In the genomic region with DNA sequence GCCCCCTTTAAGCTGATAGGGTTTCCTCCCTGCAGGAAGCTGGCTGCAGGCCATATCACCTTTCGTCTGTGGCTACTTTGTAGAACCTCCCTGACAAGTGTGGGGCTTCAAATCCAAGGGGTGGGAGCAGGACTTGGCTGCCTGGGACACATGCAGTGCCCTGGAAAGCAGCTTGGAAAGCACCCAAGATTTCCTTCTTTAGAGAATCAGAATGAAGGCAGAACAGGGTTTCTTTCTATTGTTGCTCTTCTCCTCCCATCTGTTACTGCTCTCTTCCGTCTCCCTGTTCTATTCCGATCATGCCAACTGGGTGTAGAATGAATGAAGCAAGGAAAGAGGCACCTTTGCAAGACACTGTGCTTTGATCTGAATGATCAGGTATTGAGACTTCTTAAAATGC, we compare ENCODE assay signal across 17 cellular contexts.
"Had no signal": no experiment of that assay in that cellular context is flagged by ENCODE, and none has a peak within 500 bp of the region (broad histone marks: within the 10 kb centered on the region; RNA-seq: fewer than 3 reads in every experiment).

No MANE protein-coding gene starts in this region.

- DNase-seq: effector memory CD8-positive, alpha-beta T cell; esophagus squamous epithelium; foreskin keratinocyte; head of caudate nucleus; kidney glomerular epithelial cell; mucosa of descending colon; naive thymus-derived CD8-positive, alpha-beta T cell; psoas muscle; spleen; stimulated activated CD4-positive, alpha-beta T cell treated with anti-CD3 and anti-CD28 coated beads, Interleukin-15, amount 100 ng/mL, for 24 hours; stimulated activated CD4-positive, alpha-beta T cell treated with anti-CD3 and anti-CD28 coated beads, Interleukin-1b, Interleukin-23, amount 100 ng/mL, for 48 hours; stimulated activated CD4-positive, alpha-beta T cell treated with anti-CD3 and anti-CD28 coated beads, Interleukin-4, amount 100 ng/mL, for 24 hours; transverse colon had no signal

- H3K4me3 ChIP-seq: esophagus squamous epithelium, hepatocyte, mucosa of descending colon, psoas muscle, spleen, thoracic aorta, transverse colon had no signal

- ATAC-seq: effector memory CD8-positive, alpha-beta T cell; foreskin keratinocyte; mucosa of descending colon; naive thymus-derived CD8-positive, alpha-beta T cell; psoas muscle; sciatic nerve; stimulated activated memory B cell treated with anti-CD40 and anti-IgM and Interleukin-4, amounts not matched to agents 10 μg/mL and 1 μg/mL and 100 μg/mL, for 72 hours had no signal
